In genomic region chr2:112109278-112109677, GRCh38 we compare ENCODE assay signal across 20 cellular contexts. TPM values are rescaled to one million over a fixed set of nuclear protein-coding genes. Genes with fewer than 3 reads are reported as not detected.
"Had no signal": no experiment of that assay in that cellular context is flagged by ENCODE, and none has a peak within 500 bp of the region (broad histone marks: within the 10 kb centered on the region; RNA-seq: fewer than 3 reads in every experiment).

No MANE protein-coding gene starts in this region.

- H3K4me1 Mint-ChIP-seq: IgD-negative memory B cell had no signal

- DNase-seq: MG63, NCI-H1092, NCI-H1105 treated with DMSO at 0.1 percent for 48 hours, NCI-H1417 treated with DMSO at 0.1 percent for 48 hours, NCI-H146, NCI-H1694 treated with DMSO at 0.1 percent for 48 hours, NCI-H1930, NCI-H2081, NCI-H2107, NCI-H2227 treated with DMSO at 0.1 percent for 48 hours, NCI-H524, NCI-H69, NCI-H774, Right ventricle myocardium superior, RPMI8226, SIG-M5 had no signal

- H3K27me3 ChIP-seq: MG63, SJSA1 had no signal

- H3K4me1 ChIP-seq: SJSA1 had no signal

- FAIRE-seq: RCC 7860 had no signal

- H3K27me3 Mint-ChIP-seq: IgD-negative memory B cell had no signal

- H3K4me3 ChIP-seq: MG63, SJSA1, SK-N-MC had no signal

- H3K27ac ChIP-seq: SJSA1, SK-N-MC had no signal

RNA-seq across cellular contexts. Expression of gene FBLN7, which starts 28.9 kb away (rescaled TPM):
- total RNA-seq: SJSA1 had no signal
